In the genomic region with DNA sequence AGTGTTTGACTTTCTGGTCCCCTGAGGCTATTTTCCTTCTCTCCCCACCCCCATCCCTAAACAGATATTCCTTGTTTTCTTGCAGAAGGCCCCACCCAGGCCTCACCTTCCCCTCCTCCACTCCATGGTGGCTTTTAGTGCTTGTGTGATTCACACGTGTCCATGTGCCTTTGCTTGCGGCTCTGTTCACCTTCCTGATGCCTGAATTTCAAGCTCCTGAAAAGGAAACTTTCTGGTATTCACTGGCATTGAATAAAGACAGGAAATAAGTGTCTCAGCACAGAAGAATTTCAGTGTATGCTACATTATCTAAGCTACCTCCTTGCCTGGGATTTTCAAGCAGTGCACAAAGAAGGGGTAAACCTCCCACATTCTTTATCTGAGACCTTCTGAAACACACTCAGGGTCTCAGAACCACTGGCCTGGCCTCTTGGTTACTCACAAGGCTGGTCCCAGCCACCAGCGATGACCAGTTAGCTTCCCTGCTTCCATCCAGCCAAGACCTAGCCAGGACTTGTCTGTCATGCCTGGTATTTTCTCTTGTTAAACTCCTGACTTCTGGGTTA, we compare ENCODE assay signal across 1 cellular context.
A peak's percentile ranks its signal among the peaks of the same experiment; 100 is the strongest.
TF ChIP-seq lines count a peak whose summit lies in the region.

No MANE protein-coding gene starts in this region.

TF ChIP-seq in SK-N-SH, 30 proteins besides CTCF, POLR2A, EP300 and RAD21 (continued from another document):
- TF ChIP-seq, protein P1, sequence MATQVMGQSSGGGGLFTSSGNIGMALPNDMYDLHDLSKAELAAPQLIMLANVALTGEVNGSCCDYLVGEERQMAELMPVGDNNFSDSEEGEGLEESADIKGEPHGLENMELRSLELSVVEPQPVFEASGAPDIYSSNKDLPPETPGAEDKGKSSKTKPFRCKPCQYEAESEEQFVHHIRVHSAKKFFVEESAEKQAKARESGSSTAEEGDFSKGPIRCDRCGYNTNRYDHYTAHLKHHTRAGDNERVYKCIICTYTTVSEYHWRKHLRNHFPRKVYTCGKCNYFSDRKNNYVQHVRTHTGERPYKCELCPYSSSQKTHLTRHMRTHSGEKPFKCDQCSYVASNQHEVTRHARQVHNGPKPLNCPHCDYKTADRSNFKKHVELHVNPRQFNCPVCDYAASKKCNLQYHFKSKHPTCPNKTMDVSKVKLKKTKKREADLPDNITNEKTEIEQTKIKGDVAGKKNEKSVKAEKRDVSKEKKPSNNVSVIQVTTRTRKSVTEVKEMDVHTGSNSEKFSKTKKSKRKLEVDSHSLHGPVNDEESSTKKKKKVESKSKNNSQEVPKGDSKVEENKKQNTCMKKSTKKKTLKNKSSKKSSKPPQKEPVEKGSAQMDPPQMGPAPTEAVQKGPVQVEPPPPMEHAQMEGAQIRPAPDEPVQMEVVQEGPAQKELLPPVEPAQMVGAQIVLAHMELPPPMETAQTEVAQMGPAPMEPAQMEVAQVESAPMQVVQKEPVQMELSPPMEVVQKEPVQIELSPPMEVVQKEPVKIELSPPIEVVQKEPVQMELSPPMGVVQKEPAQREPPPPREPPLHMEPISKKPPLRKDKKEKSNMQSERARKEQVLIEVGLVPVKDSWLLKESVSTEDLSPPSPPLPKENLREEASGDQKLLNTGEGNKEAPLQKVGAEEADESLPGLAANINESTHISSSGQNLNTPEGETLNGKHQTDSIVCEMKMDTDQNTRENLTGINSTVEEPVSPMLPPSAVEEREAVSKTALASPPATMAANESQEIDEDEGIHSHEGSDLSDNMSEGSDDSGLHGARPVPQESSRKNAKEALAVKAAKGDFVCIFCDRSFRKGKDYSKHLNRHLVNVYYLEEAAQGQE (IDR thresholded peaks at IDR 0.05; ENCODE audit: low read depth, low read length): peak; percentile 34; the same call in 1 of the 2 replicates
- TF ChIP-seq TCF12 (IDR thresholded peaks at IDR 0.05) (peak; percentile 85), FOSL2 (IDR thresholded peaks at IDR 0.05; ENCODE audit: borderline replicate concordance, low read depth) (peak; percentile 88), RCOR1 (IDR thresholded peaks at IDR 0.05; ENCODE audit: low read length) (no peak), NFIC (IDR thresholded peaks at IDR 0.05; ENCODE audit: borderline replicate concordance) (peak; percentile 79), POLR2AphosphoS5 (IDR thresholded peaks at IDR 0.05; ENCODE audit: low read depth, low read length) (peak; percentile 68; the same call in 1 of the 2 replicates), GABPA (IDR thresholded peaks at IDR 0.05; ENCODE audit: low read depth) (no peak), EZH2phosphoT487 (IDR thresholded peaks at IDR 0.05; ENCODE audit: borderline replicate concordance, low read depth) (no peak), ELF1 (IDR thresholded peaks at IDR 0.05) (no peak)
- TF ChIP-seq, protein P2, sequence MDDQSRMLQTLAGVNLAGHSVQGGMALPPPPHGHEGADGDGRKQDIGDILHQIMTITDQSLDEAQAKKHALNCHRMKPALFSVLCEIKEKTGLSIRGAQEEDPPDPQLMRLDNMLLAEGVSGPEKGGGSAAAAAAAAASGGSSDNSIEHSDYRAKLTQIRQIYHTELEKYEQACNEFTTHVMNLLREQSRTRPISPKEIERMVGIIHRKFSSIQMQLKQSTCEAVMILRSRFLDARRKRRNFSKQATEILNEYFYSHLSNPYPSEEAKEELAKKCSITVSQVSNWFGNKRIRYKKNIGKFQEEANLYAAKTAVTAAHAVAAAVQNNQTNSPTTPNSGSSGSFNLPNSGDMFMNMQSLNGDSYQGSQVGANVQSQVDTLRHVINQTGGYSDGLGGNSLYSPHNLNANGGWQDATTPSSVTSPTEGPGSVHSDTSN (IDR thresholded peaks at IDR 0.05): peak; percentile 64
TF ChIP-seq in SK-N-SH: peak in this region for 15.
